In genomic region chr14:34680806-34681479, GRCh38 we compare ENCODE assay signal across 19 cellular contexts.
"Had no signal": no experiment of that assay in that cellular context is flagged by ENCODE, and none has a peak within 500 bp of the region (broad histone marks: within the 10 kb centered on the region; RNA-seq: fewer than 3 reads in every experiment).

No MANE protein-coding gene starts in this region.

- H3K4me1 ChIP-seq: lower lobe of right lung, right atrium auricular region, upper lobe of left lung had no signal

- H3K9me3 ChIP-seq: esophagus squamous epithelium, lower lobe of right lung, right atrium auricular region, thoracic aorta, upper lobe of left lung had no signal

- H2AFZ ChIP-seq: hepatocyte had no signal

- H3K4me2 ChIP-seq: hepatocyte had no signal

- DNase-seq: activated CD4-positive, alpha-beta T cell treated with anti-CD3 and anti-CD28 coated beads, Interleukin-2, amount 50 U/mL, for 1 hour; activated CD4-positive, CD25-positive, alpha-beta regulatory T cell treated with anti-CD3 and anti-CD28 coated beads, Interleukin-2, amount 50 U/mL, for 72 hours; activated gamma-delta T cell; effector CD8-positive, alpha-beta T cell; esophagus squamous epithelium; lower lobe of right lung; nucleus accumbens; posterior cingulate gyrus; small intestine; stimulated activated CD4-positive, alpha-beta T cell treated with anti-CD3 and anti-CD28 coated beads, Interleukin-15, amount 100 ng/mL, for 24 hours; stimulated activated CD4-positive, alpha-beta T cell treated with anti-CD3 and anti-CD28 coated beads, Interleukin-4, amount 100 ng/mL, for 1 hour; T-helper 2 cell; upper lobe of left lung had no signal

- H3K4me3 ChIP-seq: esophagus squamous epithelium, hepatocyte, lower lobe of right lung, right atrium auricular region, thoracic aorta, upper lobe of left lung had no signal

- H3K36me3 ChIP-seq: esophagus squamous epithelium, lower lobe of right lung, right atrium auricular region, thoracic aorta, upper lobe of left lung had no signal

- H3K27ac ChIP-seq: esophagus squamous epithelium, hepatocyte, lower lobe of right lung, right atrium auricular region, thoracic aorta, upper lobe of left lung, VCaP had no signal

- ATAC-seq: activated naive CD4-positive, alpha-beta T cell treated with anti-CD3 and anti-CD28 coated beads, Interleukin-2, amount 50 U/mL, for 72 hours; lower lobe of right lung; natural killer cell treated with Interleukin-12 subunit alpha and Interleukin-12 subunit beta and Interleukin-15 and Interleukin-18, amount 100 ng/mL, for 72 hours had no signal

- H3K79me2 ChIP-seq: hepatocyte had no signal

- H3K27me3 ChIP-seq: esophagus squamous epithelium, hepatocyte, right atrium auricular region, upper lobe of left lung had no signal
